Comparison of ENCODE assay signal across 26 cellular contexts in genomic region chr11:103803062-103803461, GRCh38.
DNase-seq lines count a peak whose midpoint lies in the region; ATAC-seq and TF ChIP-seq lines count a peak whose summit lies in the region.
"Had no signal": no experiment of that assay in that cellular context is flagged by ENCODE, and none has a peak within 500 bp of the region (broad histone marks: within the 10 kb centered on the region; RNA-seq: fewer than 3 reads in every experiment).

No MANE protein-coding gene starts in this region.

- H3K9me3 ChIP-seq in T-helper 17 cell (ENCODE audit: control insufficient read depth, low read length, poor library complexity, severe bottlenecking) (no peaks in the 10 kb centered on the region), smooth muscle cell (replicated peaks; ENCODE audit: low read depth) (no peaks in the 10 kb centered on the region)
- H3K9me3 ChIP-seq: BLaER1 treated with 17β-estradiol and CSF1 and Interleukin-3, amounts not matched to agents 10 nM and 100 nM; breast epithelium; prostate gland; spleen had no signal

- H3K4me3 Mint-ChIP-seq in T-helper 17 cell (no peak overlapping the region), type B pancreatic cell (no peak overlapping the region)
- H3K4me3 Mint-ChIP-seq in activated T-cell treated with anti-CD3 and anti-CD28 coated beads, Interleukin-2, amount 50 U/mL, for 24 hours, result no peak overlapping the region
- H3K4me3 Mint-ChIP-seq: activated CD4-positive, alpha-beta memory T cell treated with anti-CD3 and anti-CD28 coated beads, Interleukin-2, amount 10 ng/mL, durations not matched to agents 7 days and 5 days; GM23338; memory B cell; natural killer cell; T-cell had no signal

- ATAC-seq in GM18861 (IDR thresholded peaks at IDR 0.05; ENCODE audit: unreplicated experiment) (peak; percentile 38), T-helper 17 cell (no peak), GM21717 (IDR thresholded peaks at IDR 0.05; ENCODE audit: unreplicated experiment) (no peak)
- ATAC-seq: activated naive CD4-positive, alpha-beta T cell treated with anti-CD3 and anti-CD28 coated beads, Interleukin-2, amount 50 U/mL, for 72 hours; GM23338; natural killer cell; T-cell had no signal

- peaks cover 17% of the 10 kb centered on the region for H3K4me1 ChIP-seq in smooth muscle cell (ENCODE audit: low read depth)
- H3K4me1 ChIP-seq: breast epithelium, prostate gland, spleen had no signal

- WGBS in smooth muscle cell (ENCODE audit: low lambda C conversion rate), result 25% methylated on average over 3 of the region's 3 CpGs

- no peaks in the 10 kb centered on the region for H3K9me3 Mint-ChIP-seq in activated T-cell treated with anti-CD3 and anti-CD28 coated beads, Interleukin-2, amount 50 U/mL, for 24 hours
- H3K9me3 Mint-ChIP-seq in type B pancreatic cell, result no peaks in the 10 kb centered on the region
- H3K9me3 Mint-ChIP-seq: activated CD4-positive, alpha-beta memory T cell treated with anti-CD3 and anti-CD28 coated beads, Interleukin-2, amount 10 ng/mL, durations not matched to agents 7 days and 5 days; activated naive CD4-positive, alpha-beta T cell treated with anti-CD3 and anti-CD28 coated beads, Interleukin-2, amount 50 U/mL, for 72 hours; GM23338; natural killer cell; T-cell had no signal

- H2AFZ ChIP-seq in smooth muscle cell (ENCODE audit: low read depth), result no peak overlapping the region
- H2AFZ ChIP-seq: GM23338 had no signal

- no peaks in the 10 kb centered on the region for H3K36me3 Mint-ChIP-seq in T-helper 17 cell (ENCODE audit: low read depth)
- no peaks in the 10 kb centered on the region for H3K36me3 Mint-ChIP-seq in activated T-cell treated with anti-CD3 and anti-CD28 coated beads, Interleukin-2, amount 50 U/mL, for 24 hours (ENCODE audit: low read depth)
- no peaks in the 10 kb centered on the region for H3K36me3 Mint-ChIP-seq in type B pancreatic cell
- H3K36me3 Mint-ChIP-seq: activated naive CD4-positive, alpha-beta T cell treated with anti-CD3 and anti-CD28 coated beads, Interleukin-2, amount 50 U/mL, for 72 hours; memory B cell; natural killer cell; T-cell had no signal

- no peaks in the 10 kb centered on the region for H3K79me2 ChIP-seq in smooth muscle cell (ENCODE audit: low read depth)

- TF ChIP-seq CTCF in fibroblast of pulmonary artery (IDR thresholded peaks at IDR 0.05; ENCODE audit: low read length, missing control alignments) (no peak), smooth muscle cell (IDR thresholded peaks at IDR 0.05; ENCODE audit: borderline replicate concordance, insufficient read depth, poor library complexity, severe bottlenecking) (no peak), type B pancreatic cell (conservative IDR thresholded peaks at IDR 0.05) (no peak)

- H3K9ac ChIP-seq in smooth muscle cell (ENCODE audit: low read depth), result peak overlapping the region; percentile 30
- H3K9ac ChIP-seq: BLaER1 treated with 17β-estradiol and CSF1 and Interleukin-3, amounts not matched to agents 10 nM and 100 nM had no signal

- H4K20me1 ChIP-seq in smooth muscle cell (ENCODE audit: low read depth), result no peaks in the 10 kb centered on the region
- H4K20me1 ChIP-seq: BLaER1 treated with 17β-estradiol and CSF1 and Interleukin-3, amounts not matched to agents 10 nM and 100 nM had no signal

- no peaks in the 10 kb centered on the region for H3K36me3 ChIP-seq in smooth muscle cell (ENCODE audit: low read depth)
- H3K36me3 ChIP-seq: BLaER1 treated with 17β-estradiol and CSF1 and Interleukin-3, amounts not matched to agents 10 nM and 100 nM; breast epithelium; prostate gland; spleen; WERI-Rb-1 had no signal

- peaks cover 13% of the 10 kb centered on the region for H3F3A ChIP-seq in smooth muscle cell (ENCODE audit: low read depth)

- H3K27me3 ChIP-seq in smooth muscle cell (ENCODE audit: low read depth), result no peaks in the 10 kb centered on the region
- H3K27me3 ChIP-seq: BLaER1 treated with 17β-estradiol and CSF1 and Interleukin-3, amounts not matched to agents 10 nM and 100 nM; breast epithelium; spleen had no signal

- peak overlapping the region; percentile 74 for H3K4me2 ChIP-seq in smooth muscle cell
- H3K4me2 ChIP-seq: BLaER1 treated with 17β-estradiol and CSF1 and Interleukin-3, amounts not matched to agents 10 nM and 100 nM; GM23338 had no signal

- H3K4me3 ChIP-seq in fibroblast of pulmonary artery (replicated peaks; ENCODE audit: low read depth, low read length) (peak overlapping the region; percentile 45), smooth muscle cell (no peak overlapping the region)
- H3K4me3 ChIP-seq: BLaER1 treated with 17β-estradiol and CSF1 and Interleukin-3, amounts not matched to agents 10 nM and 100 nM; breast epithelium; GM23338; prostate gland; spleen had no signal

- H3K27ac ChIP-seq in smooth muscle cell (ENCODE audit: low read depth), result peak overlapping the region; percentile 78
- H3K27ac ChIP-seq: BLaER1 treated with 17β-estradiol and CSF1 and Interleukin-3, amounts not matched to agents 10 nM and 100 nM; breast epithelium; prostate gland; spleen; WERI-Rb-1 had no signal

- H3K4me1 Mint-ChIP-seq in T-helper 17 cell, result no peaks in the 10 kb centered on the region
- no peaks in the 10 kb centered on the region for H3K4me1 Mint-ChIP-seq in activated T-cell treated with anti-CD3 and anti-CD28 coated beads, Interleukin-2, amount 50 U/mL, for 24 hours (ENCODE audit: low read depth)
- H3K4me1 Mint-ChIP-seq in type B pancreatic cell (ENCODE audit: unreplicated experiment), result no peaks in the 10 kb centered on the region
- H3K4me1 Mint-ChIP-seq: activated CD4-positive, alpha-beta memory T cell treated with anti-CD3 and anti-CD28 coated beads, Interleukin-2, amount 10 ng/mL, durations not matched to agents 7 days and 5 days; memory B cell; natural killer cell; T-cell had no signal

- peak overlapping the region; percentile 32 for H3K27ac Mint-ChIP-seq in T-helper 17 cell
- H3K27ac Mint-ChIP-seq in activated T-cell treated with anti-CD3 and anti-CD28 coated beads, Interleukin-2, amount 50 U/mL, for 24 hours, result no peak overlapping the region
- no peak overlapping the region for H3K27ac Mint-ChIP-seq in type B pancreatic cell
- H3K27ac Mint-ChIP-seq: activated CD4-positive, alpha-beta memory T cell treated with anti-CD3 and anti-CD28 coated beads, Interleukin-2, amount 10 ng/mL, durations not matched to agents 7 days and 5 days; activated naive CD4-positive, alpha-beta T cell treated with anti-CD3 and anti-CD28 coated beads, Interleukin-2, amount 50 U/mL, for 72 hours; GM23338; memory B cell; natural killer cell; T-cell had no signal

- DNase-seq in T-helper 17 cell (no peak), fibroblast of pulmonary artery (ENCODE audit: low read depth) (peak; percentile 88), smooth muscle cell (lab: John Stamatoyannopoulos, UW; ENCODE audit: unreplicated experiment) (no peak), type B pancreatic cell (ENCODE audit: extremely low spot score, unreplicated experiment) (no peak)
- no peak for DNase-seq in activated T-cell treated with anti-CD3 and anti-CD28 coated beads, Interleukin-2, amount 50 U/mL, for 24 hours
- DNase-seq: activated CD4-positive, alpha-beta memory T cell treated with anti-CD3 and anti-CD28 coated beads, Interleukin-2, amount 10 ng/mL, durations not matched to agents 7 days and 5 days; activated T-cell treated with anti-CD3 and anti-CD28 coated beads, Interleukin-2, amount 50 U/mL, for 48 hours; dermis blood vessel endothelial cell; DMS 273 treated with DMSO at 0.1 percent for 48 hours; erythroblast; glutamatergic neuron; MV-4-11; natural killer cell; NCI-H2081; spleen; stimulated activated CD8-positive, alpha-beta memory T cell treated with anti-CD3 and anti-CD28 coated beads, Interleukin-4, amount 100 ng/mL, for 48 hours; T-cell; WERI-Rb-1 had no signal

- H3K27me3 Mint-ChIP-seq in T-helper 17 cell (no peaks in the 10 kb centered on the region), type B pancreatic cell (no peaks in the 10 kb centered on the region)
- H3K27me3 Mint-ChIP-seq in activated T-cell treated with anti-CD3 and anti-CD28 coated beads, Interleukin-2, amount 50 U/mL, for 24 hours, result no peaks in the 10 kb centered on the region
- H3K27me3 Mint-ChIP-seq: activated CD4-positive, alpha-beta memory T cell treated with anti-CD3 and anti-CD28 coated beads, Interleukin-2, amount 10 ng/mL, durations not matched to agents 7 days and 5 days; memory B cell had no signal
